16 cellular contexts compared by ENCODE assay signal in genomic region chr3:72319202-72320095, GRCh38.
DNase-seq lines count a peak whose midpoint lies in the region; ATAC-seq, FAIRE-seq and TF ChIP-seq lines count a peak whose summit lies in the region.
"Had no signal": no experiment of that assay in that cellular context is flagged by ENCODE, and none has a peak within 500 bp of the region (broad histone marks: within the 10 kb centered on the region; RNA-seq: fewer than 3 reads in every experiment).

No MANE protein-coding gene starts in this region.

- peak overlapping the region; percentile 76 for H2AFZ ChIP-seq in K562 (ENCODE audit: low read depth, low read length)
- H2AFZ ChIP-seq in keratinocyte (ENCODE audit: control insufficient read depth, low read length): peak overlapping the region; percentile 33

- dilution Hi-C loops in keratinocyte (cut with MboI; ENCODE audit: extremely low pct_ligation_motif_present, low sequenced_read_pairs): no loop called here

- H3K9ac ChIP-seq in K562 (ENCODE audit: insufficient read depth in 1 of 2, low read depth in 2 of 2, low read length in 2 of 2) (peak overlapping the region; percentile 49 to 81; a peak in 3 of 4 replicates), keratinocyte (ENCODE audit: control insufficient read depth, extremely low read depth, insufficient read depth, low read length) (no peak overlapping the region)

- peak; percentile 78 for TF ChIP-seq EP300 in K562 (IDR thresholded peaks at IDR 0.05; ENCODE audit: low read length)

- no peaks in the 10 kb centered on the region for H3K9me3 ChIP-seq in HEK293 (ENCODE audit: control insufficient read depth, insufficient read depth, low read depth, low read length)
- H3K9me3 ChIP-seq in K562 (replicated peaks; ENCODE audit: control insufficient read depth, insufficient read depth, low read depth, low read length): no peaks in the 10 kb centered on the region
- H3K9me3 ChIP-seq in keratinocyte (ENCODE audit: control insufficient read depth, low read depth, low read length): no peaks in the 10 kb centered on the region
- H3K9me3 ChIP-seq: breast epithelium had no signal

- intact Hi-C loops in K562 (cut with micrococcal nuclease): loop anchor here (5.0 kb wide), 2 partner anchors 32 to 47 kb away; no protein-coding TSS in a partner anchor

- POLR2A ChIA-PET in HEK293 (lab: Yijun Ruan, JAX): no interaction called here
- POLR2A ChIA-PET in K562 (lab: Yijun Ruan, JAX): interaction anchor here (0.7 to 2.6 kb wide), 5 partner anchors 9 to 352 kb away, joined by 3 to 13 read pairs (median 5); no protein-coding TSS in a partner anchor

- H3K9me1 ChIP-seq in K562 (ENCODE audit: control insufficient read depth, insufficient read depth, low read length) (no peaks in the 10 kb centered on the region), keratinocyte (ENCODE audit: control insufficient read depth, extremely low read depth, insufficient read depth, low read length) (no peaks in the 10 kb centered on the region)

- FAIRE-seq in K562 (lab: Jason Lieb, UNC): peak; percentile 98
- no peak for FAIRE-seq in keratinocyte (lab: Jason Lieb, UNC)
- FAIRE-seq in GM12892 (lab: Jason Lieb, UNC): no peak

- TF ChIP-seq CTCF in HEK293 (tag by site-specific recombination; IDR thresholded peaks at IDR 0.05) (no peak), K562 (IDR thresholded peaks at IDR 0.05 in 2 of 3, conservative IDR thresholded peaks at IDR 0.05 in 1 of 3; ENCODE audit: insufficient read depth in 2 of 3, low read depth in 1 of 3, low read length in 3 of 3) (no peak), keratinocyte (optimal IDR thresholded peaks at IDR 0.05 in 1 of 3, IDR thresholded peaks at IDR 0.05 in 1 of 3, conservative IDR thresholded peaks at IDR 0.05 in 1 of 3; ENCODE audit: extremely low read depth in 1 of 3, insufficient read depth in 2 of 3, low read length in 3 of 3) (no peak)

- 20% methylated on average over 6 of the region's 6 CpGs for WGBS in K562 (ENCODE audit: insufficient coverage, low coverage, missing lambda C conversion rate)

- H3K36me3 ChIP-seq in HEK293 (ENCODE audit: control insufficient read depth in 2 of 2, insufficient read depth in 1 of 2, low read length in 2 of 2): no peaks in the 10 kb centered on the region
- H3K36me3 ChIP-seq in K562 (ENCODE audit: control insufficient read depth, insufficient read depth, low read length): no peaks in the 10 kb centered on the region
- H3K36me3 ChIP-seq in keratinocyte (ENCODE audit: control insufficient read depth in 2 of 2, extremely low read depth in 1 of 2, insufficient read depth in 2 of 2, low read length in 2 of 2): no peaks in the 10 kb centered on the region
- H3K36me3 ChIP-seq: breast epithelium had no signal

- in situ Hi-C loops in K562 (cut with MboI): no loop called here

- DNase-seq in AG08396 (ENCODE audit: low spot score): peak; percentile 60
- DNase-seq in K562 (ENCODE audit: extremely low read depth in 1 of 4, low spot score in 3 of 4): peak; percentile 40 to 86 (median 66)
- DNase-seq in keratinocyte (ENCODE audit: low read depth, low spot score): peak; percentile 7
- DNase-seq in GM12892 (ENCODE audit: insufficient read length): no peak
- no peak for DNase-seq in NCI-H774 (lab: John Stamatoyannopoulos, UW)
- DNase-seq in SHP77 treated with DMSO at 0.1 percent for 48 hours (lab: John Stamatoyannopoulos, UW): no peak
- DNase-seq: activated CD4-positive, alpha-beta memory T cell treated with anti-CD3 and anti-CD28 coated beads for 36 hours; activated effector memory CD4-positive, alpha-beta T cell treated with anti-CD3 and anti-CD28 coated beads, Interleukin-2, amount 50 U/mL, for 16 hours; H7; NCI-H345; stimulated activated CD4-positive, alpha-beta T cell treated with anti-CD3 and anti-CD28 coated beads, Interleukin-4, amount 100 ng/mL, for 4 hours; stimulated activated naive B cell treated with anti-CD40 and anti-IgM and Interleukin-4, amounts not matched to agents 10 μg/mL and 1 μg/mL and 100 μg/mL, for 72 hours had no signal

- TF ChIP-seq POLR2A in K562 (conservative IDR thresholded peaks at IDR 0.05) (no peak; the same call in 1 of the 2 replicates), GM12892 (IDR thresholded peaks at IDR 0.05; ENCODE audit: low read depth, low read length) (no peak)

- TF ChIP-seq RAD21 in K562 (CRISPR knock-in tag; conservative IDR thresholded peaks at IDR 0.05 in 1 of 2, IDR thresholded peaks at IDR 0.05 in 1 of 2): no peak; a peak in 1 of 4 replicates

- H3K4me3 ChIP-seq in HEK293 (ENCODE audit: low read depth, low read length) (no peak overlapping the region), K562 (no peak overlapping the region), keratinocyte (ENCODE audit: control insufficient read depth in 2 of 3, extremely low read depth in 1 of 3, insufficient read depth in 2 of 3, low read depth in 1 of 3, low read length in 3 of 3) (no peak overlapping the region)
- H3K4me3 ChIP-seq: breast epithelium had no signal

- no peaks in the 10 kb centered on the region for H4K20me1 ChIP-seq in K562 (replicated peaks; ENCODE audit: control insufficient read depth, insufficient read depth, low read length)
- no peaks in the 10 kb centered on the region for H4K20me1 ChIP-seq in keratinocyte (ENCODE audit: control insufficient read depth, extremely low read depth, insufficient read depth, low read length)

- H3K27ac ChIP-seq in HEK293 (ENCODE audit: extremely low read depth, low read depth, low read length) (no peak overlapping the region), K562 (ENCODE audit: extremely low read depth, low read depth, low read length) (peak overlapping the region; percentile 75), keratinocyte (ENCODE audit: control insufficient read depth, insufficient read depth, low read length) (no peak overlapping the region)
- H3K27ac ChIP-seq: epithelial cell of prostate had no signal

- H3K79me2 ChIP-seq in K562 (ENCODE audit: control insufficient read depth, insufficient read depth, low read length): no peaks in the 10 kb centered on the region
- H3K79me2 ChIP-seq in keratinocyte (ENCODE audit: control insufficient read depth, insufficient read depth, low read length): no peaks in the 10 kb centered on the region

- H3K4me1 ChIP-seq in HEK293 (ENCODE audit: control insufficient read depth, insufficient read depth, low read length) (no peaks in the 10 kb centered on the region), K562 (replicated peaks in 1 of 2; ENCODE audit: control insufficient read depth in 2 of 2, insufficient read depth in 2 of 2, low read length in 2 of 2) (peaks cover 36 to 51% of the 10 kb centered on the region in 2 experiments), keratinocyte (ENCODE audit: control insufficient read depth, extremely low read depth, insufficient read depth, low read length) (peaks cover 12% of the 10 kb centered on the region)
- H3K4me1 ChIP-seq: breast epithelium had no signal

- CTCF ChIA-PET in HEK293 (lab: Yijun Ruan, JAX) (no interaction called here), K562 (lab: Yijun Ruan, JAX; ENCODE audit: low intra/inter-chr PET ratio) (no interaction called here)

- BruUV-seq in K562 (replicated peaks; lab: Mats Ljungman, UMichigan): no TSS peak

- ATAC-seq in K562 (peak; percentile 74), GM18909 (IDR thresholded peaks at IDR 0.05; ENCODE audit: poor library complexity, unreplicated experiment) (no peak)

- H3K27me3 ChIP-seq in K562 (ENCODE audit: control insufficient read depth in 2 of 2, insufficient read depth in 2 of 2, low read length in 2 of 2): no peaks in the 10 kb centered on the region
- H3K27me3 ChIP-seq in keratinocyte (ENCODE audit: control insufficient read depth, extremely low read depth, insufficient read depth, low read length): no peaks in the 10 kb centered on the region
- H3K27me3 ChIP-seq: breast epithelium had no signal

- H3K4me2 ChIP-seq in K562 (ENCODE audit: insufficient read depth, low read length) (peak overlapping the region; percentile 27), keratinocyte (ENCODE audit: control insufficient read depth, extremely low read depth, insufficient read depth, low read depth, low read length) (peak overlapping the region; percentile 22)

TF ChIP-seq in HEK293, 187 proteins besides CTCF, POLR2A, EP300 and RAD21:
- no peak for TF ChIP-seq ZNF837 (tag by site-specific recombination; IDR thresholded peaks at IDR 0.05)
- peak; percentile 38; the same call in 1 of the 2 replicates for TF ChIP-seq ZNF146 (tag by site-specific recombination; IDR thresholded peaks at IDR 0.05)
- TF ChIP-seq ZNF707 (tag by site-specific recombination; IDR thresholded peaks at IDR 0.05): no peak

TF ChIP-seq in K562, 482 proteins besides CTCF, POLR2A, EP300 and RAD21 (continues in another document):
- TF ChIP-seq TBL1XR1 (IDR thresholded peaks at IDR 0.05; ENCODE audit: low read length in 2 of 2) (0 out of 4 replicates have a peak, but pooled peaks of 1 of the 2 experiments have one; percentile 37), BHLHE40 (IDR thresholded peaks at IDR 0.05; ENCODE audit: low read length) (no peak), DPF2 (IDR thresholded peaks at IDR 0.05) (peak; percentile 85), RNF2 (IDR thresholded peaks at IDR 0.05) (0 out of 2 replicates have a peak, but pooled peaks have one; percentile 51), FOSL1 (tag; conservative IDR thresholded peaks at IDR 0.05) (peak; percentile 75), NFIC (IDR thresholded peaks at IDR 0.05) (0 out of 2 replicates have a peak, but pooled peaks have one; percentile 5), MTA3 (IDR thresholded peaks at IDR 0.05; ENCODE audit: borderline replicate concordance) (0 out of 2 replicates have a peak, but pooled peaks have one; percentile 49), SMARCA5 (IDR thresholded peaks at IDR 0.05) (peak; percentile 89)

Comparison
In these comparisons a context has a peak if more than half of its experiments do, and no peak if none do; other contexts are left out.
1. DNase-seq: peak in AG08396 (single experiment), K562 (4 of 4) and keratinocyte (single experiment); none in GM12892 (single experiment), NCI-H774 (single experiment) and SHP77 treated with DMSO at 0.1 percent for 48 hours (single experiment).